ENCODE assay signal across 23 cellular contexts in genomic region chr2:127259355-127259754, GRCh38. TPM values are rescaled to one million over a fixed set of nuclear protein-coding genes. Genes with fewer than 3 reads are reported as not detected.
"Had no signal": no experiment of that assay in that cellular context is flagged by ENCODE, and none has a peak within 500 bp of the region (broad histone marks: within the 10 kb centered on the region; RNA-seq: fewer than 3 reads in every experiment).

No MANE protein-coding gene starts in this region.

- H3K4me3 ChIP-seq: heart left ventricle, mucosa of descending colon, psoas muscle, right lobe of liver, spleen, suprapubic skin, thyroid gland, upper lobe of left lung, vagina had no signal

- H3K27me3 ChIP-seq: foreskin keratinocyte, heart left ventricle, neutrophil, right lobe of liver, spleen, suprapubic skin, thyroid gland, upper lobe of left lung, vagina had no signal

- H3K27ac ChIP-seq: foreskin keratinocyte, heart left ventricle, neutrophil, psoas muscle, right lobe of liver, spleen, suprapubic skin, thyroid gland, upper lobe of left lung, vagina had no signal

- H3K9me3 ChIP-seq: heart left ventricle, mucosa of descending colon, neutrophil, psoas muscle, right lobe of liver, spleen, suprapubic skin, thyroid gland, upper lobe of left lung, vagina had no signal

- H3K4me3 Mint-ChIP-seq: naive thymus-derived CD8-positive, alpha-beta T cell had no signal

- ATAC-seq: foreskin keratinocyte; heart left ventricle; mucosa of descending colon; naive thymus-derived CD8-positive, alpha-beta T cell; psoas muscle; right lobe of liver had no signal

- H3K9me3 Mint-ChIP-seq: naive thymus-derived CD8-positive, alpha-beta T cell had no signal

- H3K4me1 ChIP-seq: heart left ventricle, psoas muscle, right lobe of liver, spleen, suprapubic skin, thyroid gland, upper lobe of left lung, vagina had no signal

- DNase-seq: central memory CD4-positive, alpha-beta T cell; effector memory CD4-positive, alpha-beta T cell; erythroblast; foreskin keratinocyte; heart left ventricle; hippocampal formation; kidney glomerular epithelial cell; mucosa of descending colon; naive thymus-derived CD8-positive, alpha-beta T cell; psoas muscle; retina; right lobe of liver; spleen; stimulated activated CD4-positive, alpha-beta T cell treated with anti-CD3 and anti-CD28 coated beads, Interleukin-2, amount 100 ng/mL, for 24 hours; stimulated activated CD4-positive, alpha-beta T cell treated with anti-CD3 and anti-CD28 coated beads, Interleukin-4, amount 100 ng/mL, for 4 hours; stimulated activated naive CD4-positive, alpha-beta T cell; thyroid gland; upper lobe of left lung had no signal

- H3K27me3 Mint-ChIP-seq: naive thymus-derived CD8-positive, alpha-beta T cell had no signal

RNA-seq across cellular contexts. Expression of gene CYP27C1, which starts 39.3 kb away (rescaled TPM):
- total RNA-seq: endothelial cell of umbilical vein; lung microvascular endothelial cell; naive thymus-derived CD8-positive, alpha-beta T cell had no signal
- polyA plus RNA-seq: endothelial cell of umbilical vein; naive thymus-derived CD8-positive, alpha-beta T cell had no signal
